Comparison of ENCODE assay signal across 7 cellular contexts in genomic region chr1:25543106-25543424, GRCh38. TPM values are rescaled to one million over a fixed set of nuclear protein-coding genes. Genes with fewer than 3 reads are reported as not detected.
A peak's percentile ranks its signal among the peaks of the same experiment; 100 is the strongest.
DNase-seq lines count a peak whose midpoint lies in the region; ATAC-seq and TF ChIP-seq lines count a peak whose summit lies in the region.

No MANE protein-coding gene starts in this region.

- no peaks in the 10 kb centered on the region for H3K36me3 ChIP-seq in iPS-18a (ENCODE audit: control insufficient read depth, low read depth, low read length)

- H3K27me3 Mint-ChIP-seq in HFFc6 (ENCODE audit: insufficient read depth) = peaks cover 4% of the 10 kb centered on the region
- H3K27me3 Mint-ChIP-seq in activated CD8-positive, alpha-beta T cell treated with anti-CD3 and anti-CD28 coated beads, Interleukin-2, amount 10 ng/mL, durations not matched to agents 7 days and 5 days (ENCODE audit: low read depth) = peaks cover 3% of the 10 kb centered on the region
- H3K27me3 Mint-ChIP-seq in stimulated activated naive B cell treated with anti-CD40 and anti-IgM and Interleukin-4, amounts not matched to agents 10 μg/mL and 1 μg/mL and 100 μg/mL, for 72 hours = peaks cover 0 to 7% of the 10 kb centered on the region in 2 donors

- H3K4me3 Mint-ChIP-seq in HFFc6 = peak overlapping the region; percentile 24; the same call in 1 of the 2 replicates
- H3K4me3 Mint-ChIP-seq in activated CD8-positive, alpha-beta T cell treated with anti-CD3 and anti-CD28 coated beads, Interleukin-2, amount 10 ng/mL, durations not matched to agents 7 days and 5 days = peak overlapping the region; percentile 60
- peak overlapping the region; percentile 79 to 86 for H3K4me3 Mint-ChIP-seq in stimulated activated naive B cell treated with anti-CD40 and anti-IgM and Interleukin-4, amounts not matched to agents 10 μg/mL and 1 μg/mL and 100 μg/mL, for 72 hours

- peaks cover 7% of the 10 kb centered on the region for H3K4me1 Mint-ChIP-seq in HFFc6 (ENCODE audit: low read depth)
- H3K4me1 Mint-ChIP-seq in activated CD8-positive, alpha-beta T cell treated with anti-CD3 and anti-CD28 coated beads, Interleukin-2, amount 10 ng/mL, durations not matched to agents 7 days and 5 days (ENCODE audit: low read depth) = peaks cover 35% of the 10 kb centered on the region
- H3K4me1 Mint-ChIP-seq in stimulated activated naive B cell treated with anti-CD40 and anti-IgM and Interleukin-4, amounts not matched to agents 10 μg/mL and 1 μg/mL and 100 μg/mL, for 72 hours = peaks cover 15% of the 10 kb centered on the region in 2 donors

- H3K9me3 Mint-ChIP-seq in HFFc6 = no peaks in the 10 kb centered on the region
- H3K9me3 Mint-ChIP-seq in activated CD8-positive, alpha-beta T cell treated with anti-CD3 and anti-CD28 coated beads, Interleukin-2, amount 10 ng/mL, durations not matched to agents 7 days and 5 days (ENCODE audit: insufficient read depth) = no peaks in the 10 kb centered on the region
- no peaks in the 10 kb centered on the region for H3K9me3 Mint-ChIP-seq in stimulated activated naive B cell treated with anti-CD40 and anti-IgM and Interleukin-4, amounts not matched to agents 10 μg/mL and 1 μg/mL and 100 μg/mL, for 72 hours

- H3K36me3 Mint-ChIP-seq in HFFc6 (ENCODE audit: low read depth) = no peaks in the 10 kb centered on the region
- peaks cover 5% of the 10 kb centered on the region for H3K36me3 Mint-ChIP-seq in activated CD8-positive, alpha-beta T cell treated with anti-CD3 and anti-CD28 coated beads, Interleukin-2, amount 10 ng/mL, durations not matched to agents 7 days and 5 days (ENCODE audit: low read depth)
- no peaks in the 10 kb centered on the region for H3K36me3 Mint-ChIP-seq in stimulated activated naive B cell treated with anti-CD40 and anti-IgM and Interleukin-4, amounts not matched to agents 10 μg/mL and 1 μg/mL and 100 μg/mL, for 72 hours

- H3K9me3 ChIP-seq in iPS-18a (ENCODE audit: control insufficient read depth, low read depth, low read length) = no peaks in the 10 kb centered on the region

- no peak overlapping the region for H3K27ac Mint-ChIP-seq in HFFc6
- H3K27ac Mint-ChIP-seq in activated CD8-positive, alpha-beta T cell treated with anti-CD3 and anti-CD28 coated beads, Interleukin-2, amount 10 ng/mL, durations not matched to agents 7 days and 5 days = no peak overlapping the region
- no peak overlapping the region for H3K27ac Mint-ChIP-seq in stimulated activated naive B cell treated with anti-CD40 and anti-IgM and Interleukin-4, amounts not matched to agents 10 μg/mL and 1 μg/mL and 100 μg/mL, for 72 hours

- peaks cover 15% of the 10 kb centered on the region for H3K27me3 ChIP-seq in iPS-18a (ENCODE audit: control insufficient read depth, insufficient read depth, low read length)

- H3K27ac ChIP-seq in iPS-18a (ENCODE audit: low read length) = no peak overlapping the region

- CTCF ChIA-PET in activated CD8-positive, alpha-beta T cell treated with anti-CD3 and anti-CD28 coated beads, Interleukin-2, amount 10 ng/mL, durations not matched to agents 7 days and 5 days (lab: Charles Lee) = interaction anchor here (1.4 to 2.5 kb wide), 4 partner anchors 23 to 255 kb away, joined by 3 to 12 read pairs (median 5); no protein-coding TSS in a partner anchor

- no peak overlapping the region for H3K9ac ChIP-seq in iPS-18a (ENCODE audit: low read length)

- POLR2A ChIA-PET in activated CD8-positive, alpha-beta T cell treated with anti-CD3 and anti-CD28 coated beads, Interleukin-2, amount 10 ng/mL, durations not matched to agents 7 days and 5 days (lab: Charles Lee) = no interaction called here

- peak overlapping the region; percentile 41 for H3K4me3 ChIP-seq in iPS-18a (ENCODE audit: low read length)

- DNase-seq in HFFc6 (no peak), dermis blood vessel endothelial cell (no peak)
- DNase-seq in activated CD8-positive, alpha-beta T cell treated with anti-CD3 and anti-CD28 coated beads, Interleukin-2, amount 10 ng/mL, durations not matched to agents 7 days and 5 days = no peak
- no peak for DNase-seq in stimulated activated naive B cell treated with anti-CD40 and anti-IgM and Interleukin-4, amounts not matched to agents 10 μg/mL and 1 μg/mL and 100 μg/mL, for 72 hours
- no peak for DNase-seq in stimulated activated CD8-positive, alpha-beta memory T cell treated with anti-CD3 and anti-CD28 coated beads, Interleukin-4, amount 100 ng/mL, for 48 hours

- no peaks in the 10 kb centered on the region for H3K4me1 ChIP-seq in iPS-18a (ENCODE audit: control insufficient read depth, low read depth, low read length)

- no peak for TF ChIP-seq CTCF in HFFc6 (IDR thresholded peaks at IDR 0.05)

- ATAC-seq in activated CD8-positive, alpha-beta T cell treated with anti-CD3 and anti-CD28 coated beads, Interleukin-2, amount 10 ng/mL, durations not matched to agents 7 days and 5 days = no peak
- no peak for ATAC-seq in stimulated activated naive B cell treated with anti-CD40 and anti-IgM and Interleukin-4, amounts not matched to agents 10 μg/mL and 1 μg/mL and 100 μg/mL, for 72 hours (replicated peaks)
- no peak for ATAC-seq in HG02610 (IDR thresholded peaks at IDR 0.05; ENCODE audit: unreplicated experiment)

RNA-seq across cellular contexts. Expression of gene LDLRAP1, which starts 0.3 kb away (rescaled TPM):
- total RNA-seq in HFFc6 (2021; fragmentation: NEBNext Ultra II Directional; extraction: Animal tissue kit (Norgen Biotek cat#: 25700)) = 10 to 100 TPM; 10.4 to 14.1 (median 12.7) TPM
- total RNA-seq in activated CD8-positive, alpha-beta T cell treated with anti-CD3 and anti-CD28 coated beads, Interleukin-2, amount 10 ng/mL, durations not matched to agents 7 days and 5 days = 10 to 100 TPM; 30.7 to 31.3 TPM
- 22.0 and 31.8 TPM in 2 replicates for total RNA-seq in dermis blood vessel endothelial cell

Comparison
In these comparisons a context has a peak if more than half of its experiments do, and no peak if none do; other contexts are left out.
1. H3K4me3 Mint-ChIP-seq: peak in every context shown above with its lines; median percentile 82 in stimulated activated naive B cell treated with anti-CD40 and anti-IgM and Interleukin-4, amounts not matched to agents 10 μg/mL and 1 μg/mL and 100 μg/mL, for 72 hours; 60 in activated CD8-positive, alpha-beta T cell treated with anti-CD3 and anti-CD28 coated beads, Interleukin-2, amount 10 ng/mL, durations not matched to agents 7 days and 5 days; 24 in HFFc6.